20 cellular contexts compared by ENCODE assay signal in genomic region chr3:128588147-128588546, GRCh38.
DNase-seq lines count a peak whose midpoint lies in the region; ATAC-seq and TF ChIP-seq lines count a peak whose summit lies in the region.
"Had no signal": no experiment of that assay in that cellular context is flagged by ENCODE, and none has a peak within 500 bp of the region (broad histone marks: within the 10 kb centered on the region; RNA-seq: fewer than 3 reads in every experiment).

No MANE protein-coding gene starts in this region.

- H3K4me1 Mint-ChIP-seq in WTC11: peaks cover 13% of the 10 kb centered on the region

- H3K9me3 Mint-ChIP-seq in WTC11: peaks cover 11% of the 10 kb centered on the region
- H3K9me3 Mint-ChIP-seq: CD8-positive, alpha-beta T cell had no signal

- no peak overlapping the region for H3K27ac Mint-ChIP-seq in WTC11
- H3K27ac Mint-ChIP-seq: CD8-positive, alpha-beta T cell had no signal

- intact Hi-C loops in head of caudate nucleus (cut with DNase I): no loop called here

- in situ Hi-C loops in KBM-7 (cut with MboI; ENCODE audit: low pct_unique_long_range_greater_than_20kb, low sequenced_read_pairs): no loop called here

- POLR2A ChIA-PET in WTC11 (lab: Charles Lee): no interaction called here

- H3K27me3 Mint-ChIP-seq in WTC11 (ENCODE audit: low read depth): peaks cover 8% of the 10 kb centered on the region

- no peak overlapping the region for H3K4me3 Mint-ChIP-seq in WTC11
- H3K4me3 Mint-ChIP-seq: CD8-positive, alpha-beta T cell had no signal

- peaks cover 4% of the 10 kb centered on the region; the same call in 1 of the 2 replicates for H3K36me3 Mint-ChIP-seq in WTC11
- H3K36me3 Mint-ChIP-seq: CD8-positive, alpha-beta T cell had no signal

- CTCF ChIA-PET in WTC11 (lab: Charles Lee): interaction anchor here (0.9 to 1.3 kb wide), 4 partner anchors 15 to 90 kb away, joined by 4 to 7 read pairs (median 4); no protein-coding TSS in a partner anchor

- TF ChIP-seq CTCF in WTC11 (IDR thresholded peaks at IDR 0.05): no peak

- ATAC-seq in WTC11: no peak
- ATAC-seq: CD8-positive, alpha-beta T cell had no signal

- DNase-seq in GF-D8 (lab: John Stamatoyannopoulos, UW) (peak; percentile 89), KBM-7 (peak; percentile 77), NOMO-1 treated with DMSO at 0.1 percent for 48 hours (lab: John Stamatoyannopoulos, UW; ENCODE audit: unreplicated experiment) (peak; percentile 55), WTC11 (ENCODE audit: low spot score) (no peak), middle frontal gyrus (ENCODE audit: extremely low spot score, low spot score) (no peak), head of caudate nucleus (no peak), mesenteric fat pad (ENCODE audit: low spot score) (no peak)
- DNase-seq in activated effector memory CD4-positive, alpha-beta T cell treated with Interleukin-2 at 50 U/mL for 16 hours: no peak
- DNase-seq: Calu3; CD8-positive, alpha-beta T cell; GM23248; NCI-H1048; NCI-H1436; NCI-H1930; NCI-H446 treated with DMSO at 0.1 percent for 48 hours; NCI-H748 treated with DMSO at 0.1 percent for 48 hours; NK-92 treated with Interleukin-12 subunit alpha and Interleukin-12 subunit beta, amount 100 ng/mL, for 24 hours; PC-9; SJCRH30; T-helper 2 cell had no signal

TF ChIP-seq in WTC11, 78 proteins besides CTCF, POLR2A, EP300 and RAD21:
- no peak for TF ChIP-seq EMX1 (CRISPR knock-in tag; IDR thresholded peaks at IDR 0.05)
- TF ChIP-seq, protein P1, sequence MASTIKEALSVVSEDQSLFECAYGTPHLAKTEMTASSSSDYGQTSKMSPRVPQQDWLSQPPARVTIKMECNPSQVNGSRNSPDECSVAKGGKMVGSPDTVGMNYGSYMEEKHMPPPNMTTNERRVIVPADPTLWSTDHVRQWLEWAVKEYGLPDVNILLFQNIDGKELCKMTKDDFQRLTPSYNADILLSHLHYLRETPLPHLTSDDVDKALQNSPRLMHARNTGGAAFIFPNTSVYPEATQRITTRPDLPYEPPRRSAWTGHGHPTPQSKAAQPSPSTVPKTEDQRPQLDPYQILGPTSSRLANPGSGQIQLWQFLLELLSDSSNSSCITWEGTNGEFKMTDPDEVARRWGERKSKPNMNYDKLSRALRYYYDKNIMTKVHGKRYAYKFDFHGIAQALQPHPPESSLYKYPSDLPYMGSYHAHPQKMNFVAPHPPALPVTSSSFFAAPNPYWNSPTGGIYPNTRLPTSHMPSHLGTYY (CRISPR knock-in tag; IDR thresholded peaks at IDR 0.05): no peak
- TF ChIP-seq ZNF512 (CRISPR knock-in tag; IDR thresholded peaks at IDR 0.05; ENCODE audit: borderline replicate concordance): no peak
- 0 out of 2 replicates have a peak, but pooled peaks have one; percentile 44 for TF ChIP-seq ZNF423 (CRISPR knock-in tag; IDR thresholded peaks at IDR 0.05)
- no peak for TF ChIP-seq ZNF281 (CRISPR knock-in tag; IDR thresholded peaks at IDR 0.05)

Comparison
In these comparisons a context has a peak if more than half of its experiments do, and no peak if none do; other contexts are left out.
1. DNase-seq: peak in GF-D8 (single experiment), KBM-7 (single experiment) and NOMO-1 treated with DMSO at 0.1 percent for 48 hours (single experiment); none in WTC11 (single experiment), middle frontal gyrus (single experiment), head of caudate nucleus (0 of 42), activated effector memory CD4-positive, alpha-beta T cell treated with Interleukin-2 at 50 U/mL for 16 hours (single experiment) and mesenteric fat pad (single experiment).